In genomic region chr9:86082870-86083269, GRCh38 we compare ENCODE assay signal across 27 cellular contexts. TPM values are rescaled to one million over a fixed set of nuclear protein-coding genes. Genes with fewer than 3 reads are reported as not detected.
DNase-seq lines count a peak whose midpoint lies in the region; ATAC-seq, FAIRE-seq and TF ChIP-seq lines count a peak whose summit lies in the region.
"Had no signal": no experiment of that assay in that cellular context is flagged by ENCODE, and none has a peak within 500 bp of the region (broad histone marks: within the 10 kb centered on the region; RNA-seq: fewer than 3 reads in every experiment).

No MANE protein-coding gene starts in this region.

- no peaks in the 10 kb centered on the region for H3K27me3 Mint-ChIP-seq in osteocyte (ENCODE audit: unreplicated experiment)
- peaks cover 2 to 19% of the 10 kb centered on the region in 2 donors for H3K27me3 Mint-ChIP-seq in effector memory CD8-positive, alpha-beta T cell
- H3K27me3 Mint-ChIP-seq in activated T-helper 2 cell treated with anti-CD3 and anti-CD28 coated beads, Interferon-gamma antibody, Interleukin-2, Interleukin-4, amounts not matched to agents 10 μg/mL and 5 μg/mL and 100 μg/mL, durations not matched to agents 14 hours and 24 hours and 36 hours (ENCODE audit: low read depth) = peaks cover 8% of the 10 kb centered on the region
- H3K27me3 Mint-ChIP-seq: activated B cell treated with CpG ODN at 0.5 μM for 24 hours had no signal

- H3K36me3 ChIP-seq in MG63 (no peaks in the 10 kb centered on the region), body of pancreas (replicated peaks in 1 of 2; ENCODE audit: insufficient read depth in 1 of 2, low read depth in 2 of 2) (no peaks in the 10 kb centered on the region)
- H3K36me3 ChIP-seq: pancreas, sigmoid colon, SJSA1 had no signal

- TF ChIP-seq CTCF in body of pancreas (IDR thresholded peaks at IDR 0.05) = no peak
- no peak for TF ChIP-seq CTCF in osteocyte (IDR thresholded peaks at IDR 0.05)

- H3K27me3 ChIP-seq in MG63 = no peaks in the 10 kb centered on the region
- H3K27me3 ChIP-seq in body of pancreas = no peaks in the 10 kb centered on the region
- H3K27me3 ChIP-seq: brain microvascular endothelial cell, pancreas, sigmoid colon, SJSA1, tibial nerve had no signal

- H3K36me3 Mint-ChIP-seq in osteocyte (ENCODE audit: unreplicated experiment) = peaks cover 11% of the 10 kb centered on the region
- peaks cover 2% of the 10 kb centered on the region for H3K36me3 Mint-ChIP-seq in effector memory CD8-positive, alpha-beta T cell (ENCODE audit: insufficient read depth)
- no peaks in the 10 kb centered on the region for H3K36me3 Mint-ChIP-seq in activated T-helper 2 cell treated with anti-CD3 and anti-CD28 coated beads, Interferon-gamma antibody, Interleukin-2, Interleukin-4, amounts not matched to agents 10 μg/mL and 5 μg/mL and 100 μg/mL, durations not matched to agents 14 hours and 24 hours and 36 hours (ENCODE audit: low read depth)
- H3K36me3 Mint-ChIP-seq: naive thymus-derived CD4-positive, alpha-beta T cell had no signal

- H3K4me3 Mint-ChIP-seq in osteocyte (ENCODE audit: unreplicated experiment) = no peak overlapping the region
- no peak overlapping the region for H3K4me3 Mint-ChIP-seq in effector memory CD8-positive, alpha-beta T cell
- H3K4me3 Mint-ChIP-seq in activated T-helper 2 cell treated with anti-CD3 and anti-CD28 coated beads, Interferon-gamma antibody, Interleukin-2, Interleukin-4, amounts not matched to agents 10 μg/mL and 5 μg/mL and 100 μg/mL, durations not matched to agents 14 hours and 24 hours and 36 hours (ENCODE audit: low read depth) = no peak overlapping the region
- H3K4me3 Mint-ChIP-seq: activated B cell treated with CpG ODN at 0.5 μM for 24 hours; activated CD4-positive, alpha-beta memory T cell treated with anti-CD3 and anti-CD28 coated beads, Interleukin-2, amount 10 ng/mL, durations not matched to agents 7 days and 5 days; activated T-cell treated with anti-CD3 and anti-CD28 coated beads, Interleukin-2, amount 50 U/mL, for 4 hours; dendritic cell treated with granulocyte-macrophage colony-stimulating factor and Interleukin-4, amounts not matched to agents 40 ng/mL and 50 ng/mL, for 4 days; naive thymus-derived CD4-positive, alpha-beta T cell had no signal

- TF ChIP-seq POLR2A in body of pancreas (IDR thresholded peaks at IDR 0.05) = no peak

- no peaks in the 10 kb centered on the region for H3K9me3 ChIP-seq in MG63
- H3K9me3 ChIP-seq in body of pancreas = no peaks in the 10 kb centered on the region
- H3K9me3 ChIP-seq: pancreas, sigmoid colon, SJSA1, tibial nerve had no signal

- peak; percentile 45 for ATAC-seq in body of pancreas
- no peak for ATAC-seq in effector memory CD8-positive, alpha-beta T cell (replicated peaks)
- ATAC-seq: activated T-cell treated with anti-CD3 and anti-CD28 coated beads, Interleukin-2, amount 50 U/mL, for 4 hours; K562; naive thymus-derived CD4-positive, alpha-beta T cell; PC-3 had no signal

- H3K4me1 ChIP-seq in body of pancreas = peaks cover 20% of the 10 kb centered on the region
- H3K4me1 ChIP-seq: SJSA1, tibial nerve had no signal

- H3K4me3 ChIP-seq in MG63 (no peak overlapping the region), body of pancreas (no peak overlapping the region)
- H3K4me3 ChIP-seq: K562, pancreas, sigmoid colon, SJSA1, tibial nerve had no signal

- peaks cover 6% of the 10 kb centered on the region for H3K9me3 Mint-ChIP-seq in osteocyte (ENCODE audit: unreplicated experiment)
- no peaks in the 10 kb centered on the region for H3K9me3 Mint-ChIP-seq in effector memory CD8-positive, alpha-beta T cell
- no peaks in the 10 kb centered on the region for H3K9me3 Mint-ChIP-seq in activated T-helper 2 cell treated with anti-CD3 and anti-CD28 coated beads, Interferon-gamma antibody, Interleukin-2, Interleukin-4, amounts not matched to agents 10 μg/mL and 5 μg/mL and 100 μg/mL, durations not matched to agents 14 hours and 24 hours and 36 hours
- H3K9me3 Mint-ChIP-seq: activated B cell treated with CpG ODN at 0.5 μM for 24 hours; activated CD4-positive, alpha-beta memory T cell treated with anti-CD3 and anti-CD28 coated beads, Interleukin-2, amount 10 ng/mL, durations not matched to agents 7 days and 5 days; activated T-cell treated with anti-CD3 and anti-CD28 coated beads, Interleukin-2, amount 50 U/mL, for 4 hours had no signal

- DNase-seq in MG63 (peak; percentile 45), NCI-H2196 treated with DMSO at 0.1 percent for 48 hours (lab: John Stamatoyannopoulos, UW; ENCODE audit: unreplicated experiment) (peak; percentile 26), body of pancreas (no peak), osteocyte (ENCODE audit: extremely low spot score, unreplicated experiment) (no peak), SW480 (ENCODE audit: low spot score) (no peak), urothelium cell line (ENCODE audit: low spot score) (no peak)
- no peak for DNase-seq in effector memory CD8-positive, alpha-beta T cell
- DNase-seq in activated T-helper 2 cell treated with anti-CD3 and anti-CD28 coated beads, Interferon-gamma antibody, Interleukin-2, Interleukin-4, amounts not matched to agents 10 μg/mL and 5 μg/mL and 100 μg/mL, durations not matched to agents 14 hours and 24 hours and 36 hours (ENCODE audit: low spot score) = no peak
- DNase-seq: activated B cell treated with CpG ODN at 0.5 μM for 24 hours; activated CD4-positive, alpha-beta memory T cell treated with anti-CD3 and anti-CD28 coated beads, Interleukin-2, amount 10 ng/mL, durations not matched to agents 7 days and 5 days; activated naive CD4-positive, alpha-beta T cell treated with anti-CD3 and anti-CD28 coated beads, Interleukin-2, amount 50 U/mL, for 16 hours; activated T-cell treated with anti-CD3 and anti-CD28 coated beads, Interleukin-2, amount 50 U/mL, for 4 hours; brain microvascular endothelial cell; foreskin fibroblast; naive thymus-derived CD4-positive, alpha-beta T cell; NCI-H1105; NCI-H774; pancreas; PC-3; sigmoid colon; stimulated activated CD4-positive, alpha-beta T cell treated with anti-CD3 and anti-CD28 coated beads, Interleukin-1b, Interleukin-23, amount 100 ng/mL, for 48 hours; stimulated activated naive CD4-positive, alpha-beta T cell had no signal

- FAIRE-seq in urothelium cell line (lab: Jason Lieb, UNC) = no peak
- FAIRE-seq: endothelial cell of umbilical vein, K562, pancreas had no signal

- H3K27ac ChIP-seq in body of pancreas = no peak overlapping the region
- H3K27ac ChIP-seq: brain microvascular endothelial cell, pancreas, sigmoid colon, SJSA1, tibial nerve had no signal

- H3K4me1 Mint-ChIP-seq in osteocyte (ENCODE audit: unreplicated experiment) = peaks cover 23% of the 10 kb centered on the region
- no peaks in the 10 kb centered on the region for H3K4me1 Mint-ChIP-seq in effector memory CD8-positive, alpha-beta T cell (ENCODE audit: low read depth in 2 of 2)
- H3K4me1 Mint-ChIP-seq in activated T-helper 2 cell treated with anti-CD3 and anti-CD28 coated beads, Interferon-gamma antibody, Interleukin-2, Interleukin-4, amounts not matched to agents 10 μg/mL and 5 μg/mL and 100 μg/mL, durations not matched to agents 14 hours and 24 hours and 36 hours (ENCODE audit: low read depth) = no peaks in the 10 kb centered on the region
- H3K4me1 Mint-ChIP-seq: activated B cell treated with CpG ODN at 0.5 μM for 24 hours; activated CD4-positive, alpha-beta memory T cell treated with anti-CD3 and anti-CD28 coated beads, Interleukin-2, amount 10 ng/mL, durations not matched to agents 7 days and 5 days; naive thymus-derived CD4-positive, alpha-beta T cell had no signal

- intact Hi-C loops in body of pancreas (cut with DNase I) = no loop called here
- intact Hi-C loops in activated T-helper 2 cell treated with anti-CD3 and anti-CD28 coated beads, Interferon-gamma antibody, Interleukin-2, Interleukin-4, amounts not matched to agents 10 μg/mL and 5 μg/mL and 100 μg/mL, durations not matched to agents 14 hours and 24 hours and 36 hours (cut with micrococcal nuclease) = no loop called here

- peak overlapping the region; percentile 33 for H3K27ac Mint-ChIP-seq in osteocyte (ENCODE audit: unreplicated experiment)
- H3K27ac Mint-ChIP-seq in effector memory CD8-positive, alpha-beta T cell = no peak overlapping the region
- H3K27ac Mint-ChIP-seq in activated T-helper 2 cell treated with anti-CD3 and anti-CD28 coated beads, Interferon-gamma antibody, Interleukin-2, Interleukin-4, amounts not matched to agents 10 μg/mL and 5 μg/mL and 100 μg/mL, durations not matched to agents 14 hours and 24 hours and 36 hours = no peak overlapping the region
- H3K27ac Mint-ChIP-seq: activated B cell treated with CpG ODN at 0.5 μM for 24 hours; activated CD4-positive, alpha-beta memory T cell treated with anti-CD3 and anti-CD28 coated beads, Interleukin-2, amount 10 ng/mL, durations not matched to agents 7 days and 5 days; dendritic cell treated with granulocyte-macrophage colony-stimulating factor and Interleukin-4, amounts not matched to agents 40 ng/mL and 50 ng/mL, for 4 days; naive thymus-derived CD4-positive, alpha-beta T cell had no signal

RNA-seq across cellular contexts. Expression of gene GOLM1, which starts 16.5 kb away (rescaled TPM):
- total RNA-seq in MG63 (2014; rRNA removed; shearing (Covaris generic); ENCODE audit: low replicate concordance) = 37.9 and 43.9 TPM in 2 replicates
- total RNA-seq in body of pancreas (10 to 100 TPM; 29.0 to 36.6 TPM), osteocyte (91.9 and 93.4 TPM in 2 replicates)
- 7.9 and 11.5 TPM in 2 replicates for total RNA-seq in activated T-helper 2 cell treated with anti-CD3 and anti-CD28 coated beads, Interferon-gamma antibody, Interleukin-2, Interleukin-4, amounts not matched to agents 10 μg/mL and 5 μg/mL and 100 μg/mL, durations not matched to agents 14 hours and 24 hours and 36 hours

Comparison
In these comparisons a context has a peak if more than half of its experiments do, and no peak if none do; other contexts are left out.
1. DNase-seq: peak in MG63 (single experiment) and NCI-H2196 treated with DMSO at 0.1 percent for 48 hours (single experiment); none in body of pancreas (0 of 4), osteocyte (single experiment), effector memory CD8-positive, alpha-beta T cell (0 of 3), activated T-helper 2 cell treated with anti-CD3 and anti-CD28 coated beads, Interferon-gamma antibody, Interleukin-2, Interleukin-4, amounts not matched to agents 10 μg/mL and 5 μg/mL and 100 μg/mL, durations not matched to agents 14 hours and 24 hours and 36 hours (single experiment), SW480 (single experiment) and urothelium cell line (single experiment).